23 cellular contexts compared by ENCODE assay signal in genomic region chr9:112558978-112559377, GRCh38.
"Had no signal": no experiment of that assay in that cellular context is flagged by ENCODE, and none has a peak within 500 bp of the region (broad histone marks: within the 10 kb centered on the region; RNA-seq: fewer than 3 reads in every experiment).

No MANE protein-coding gene starts in this region.

- H3K9me3 ChIP-seq: SJSA1 had no signal

- H3K36me3 Mint-ChIP-seq: activated CD4-positive, alpha-beta memory T cell treated with anti-CD3 and anti-CD28 coated beads for 36 hours; activated naive CD4-positive, alpha-beta T cell treated with anti-CD3 and anti-CD28 coated beads, Interleukin-2, amount 50 U/mL, for 72 hours had no signal

- H3K27ac ChIP-seq: ascending aorta had no signal

- H3K4me3 ChIP-seq: ascending aorta, SJSA1 had no signal

- H3K4me1 ChIP-seq: ascending aorta had no signal

- H3K27me3 Mint-ChIP-seq: activated B cell treated with CpG ODN at 0.5 μM for 24 hours; activated CD4-positive, alpha-beta memory T cell treated with anti-CD3 and anti-CD28 coated beads for 36 hours; activated CD4-positive, alpha-beta T cell treated with anti-CD3 and anti-CD28 coated beads, Interleukin-2, amount 10 ng/mL, durations not matched to agents 24 days and 14 days; activated naive CD8-positive, alpha-beta T cell treated with anti-CD3 and anti-CD28 coated beads, Interleukin-2, amount 50 U/mL, for 24 hours; brain; T-helper 17 cell had no signal

- H3K4me1 Mint-ChIP-seq: activated CD4-positive, alpha-beta T cell treated with anti-CD3 and anti-CD28 coated beads, Interleukin-2, amount 10 ng/mL, durations not matched to agents 24 days and 14 days; activated naive CD8-positive, alpha-beta T cell treated with anti-CD3 and anti-CD28 coated beads, Interleukin-2, amount 50 U/mL, for 24 hours had no signal

- H3K27ac Mint-ChIP-seq: activated B cell treated with CpG ODN at 0.5 μM for 24 hours; activated CD4-positive, alpha-beta memory T cell treated with anti-CD3 and anti-CD28 coated beads for 36 hours; activated CD4-positive, alpha-beta T cell treated with anti-CD3 and anti-CD28 coated beads, Interleukin-2, amount 10 ng/mL, durations not matched to agents 24 days and 14 days; activated naive CD4-positive, alpha-beta T cell treated with anti-CD3 and anti-CD28 coated beads, Interleukin-2, amount 50 U/mL, for 72 hours; activated naive CD8-positive, alpha-beta T cell treated with anti-CD3 and anti-CD28 coated beads, Interleukin-2, amount 50 U/mL, for 24 hours; brain; T-helper 17 cell had no signal

- DNase-seq: activated B cell treated with CpG ODN at 0.5 μM for 24 hours; activated CD4-positive, alpha-beta memory T cell treated with anti-CD3 and anti-CD28 coated beads for 36 hours; activated CD4-positive, alpha-beta T cell treated with anti-CD3 and anti-CD28 coated beads for 1 hour; activated CD4-positive, alpha-beta T cell treated with anti-CD3 and anti-CD28 coated beads, Interleukin-2, amount 10 ng/mL, durations not matched to agents 24 days and 14 days; activated CD8-positive, alpha-beta memory T cell treated with anti-CD3 and anti-CD28 coated beads for 24 hours; activated effector memory CD4-positive, alpha-beta T cell treated with anti-CD3 and anti-CD28 coated beads, Interleukin-2, amount 50 U/mL, for 16 hours; activated naive CD4-positive, alpha-beta T cell treated with Interleukin-2 at 50 U/mL for 16 hours; activated naive CD8-positive, alpha-beta T cell treated with anti-CD3 and anti-CD28 coated beads, Interleukin-2, amount 50 U/mL, for 24 hours; activated T-cell treated with anti-CD3 and anti-CD28 coated beads, Interleukin-2, amount 50 U/mL, for 4 hours; amniotic stem cell; NCI-H1048; NCI-H146; NCI-H187 treated with DMSO at 0.1 percent for 48 hours; NCI-H2081 treated with DMSO at 0.1 percent for 48 hours; NCI-H446; NCI-H524; SHP77; T-helper 17 cell; T-helper 9 cell had no signal

- H3K4me3 Mint-ChIP-seq: activated B cell treated with CpG ODN at 0.5 μM for 24 hours; activated CD4-positive, alpha-beta memory T cell treated with anti-CD3 and anti-CD28 coated beads for 36 hours; activated CD4-positive, alpha-beta T cell treated with anti-CD3 and anti-CD28 coated beads, Interleukin-2, amount 10 ng/mL, durations not matched to agents 24 days and 14 days; activated naive CD8-positive, alpha-beta T cell treated with anti-CD3 and anti-CD28 coated beads, Interleukin-2, amount 50 U/mL, for 24 hours; activated T-cell treated with anti-CD3 and anti-CD28 coated beads, Interleukin-2, amount 50 U/mL, for 4 hours; brain; T-helper 17 cell had no signal

- H3K27me3 ChIP-seq: ascending aorta, SJSA1 had no signal

- H3K9me3 Mint-ChIP-seq: activated CD4-positive, alpha-beta memory T cell treated with anti-CD3 and anti-CD28 coated beads for 36 hours; activated CD4-positive, alpha-beta T cell treated with anti-CD3 and anti-CD28 coated beads, Interleukin-2, amount 10 ng/mL, durations not matched to agents 24 days and 14 days; activated naive CD4-positive, alpha-beta T cell treated with anti-CD3 and anti-CD28 coated beads, Interleukin-2, amount 50 U/mL, for 72 hours; activated naive CD8-positive, alpha-beta T cell treated with anti-CD3 and anti-CD28 coated beads, Interleukin-2, amount 50 U/mL, for 24 hours; activated T-cell treated with anti-CD3 and anti-CD28 coated beads, Interleukin-2, amount 50 U/mL, for 4 hours had no signal

- H3K36me3 ChIP-seq: ascending aorta, SJSA1 had no signal
